26 cellular contexts compared by ENCODE assay signal in genomic region chr10:72093450-72093849, GRCh38.
"Had no signal": no experiment of that assay in that cellular context is flagged by ENCODE, and none has a peak within 500 bp of the region (broad histone marks: within the 10 kb centered on the region; RNA-seq: fewer than 3 reads in every experiment).

No MANE protein-coding gene starts in this region.

- H3K27ac Mint-ChIP-seq: natural killer cell; neural progenitor cell; stimulated activated effector memory CD8-positive, alpha-beta T cell treated with anti-CD3 and anti-CD28 coated beads, Interleukin-12 subunit alpha, Interleukin-12 subunit beta, amount 100 ng/mL, for 72 hours; stimulated activated naive B cell treated with anti-CD40 and anti-IgM and Interleukin-4, amounts not matched to agents 10 μg/mL and 1 μg/mL and 100 μg/mL, for 72 hours had no signal

- H3K27me3 ChIP-seq: vagina had no signal

- ATAC-seq: natural killer cell; pancreas; right cardiac atrium; right lobe of liver; stimulated activated naive B cell treated with anti-CD40 and anti-IgM and Interleukin-4, amounts not matched to agents 10 μg/mL and 1 μg/mL and 100 μg/mL, for 72 hours had no signal

- H3K9me3 Mint-ChIP-seq: natural killer cell; nephron; neural progenitor cell; stimulated activated effector memory CD8-positive, alpha-beta T cell treated with anti-CD3 and anti-CD28 coated beads, Interleukin-12 subunit alpha, Interleukin-12 subunit beta, amount 100 ng/mL, for 72 hours; stimulated activated naive B cell treated with anti-CD40 and anti-IgM and Interleukin-4, amounts not matched to agents 10 μg/mL and 1 μg/mL and 100 μg/mL, for 72 hours; stimulated activated naive CD8-positive, alpha-beta T cell treated with anti-CD3 and anti-CD28 coated beads, Interleukin-15, Interleukin-2, amounts not matched to agents 100 ng/mL and 50 ng/mL, for 24 hours had no signal

- H3K4me3 Mint-ChIP-seq: natural killer cell; nephron; neural progenitor cell; stimulated activated effector memory CD8-positive, alpha-beta T cell treated with anti-CD3 and anti-CD28 coated beads, Interleukin-12 subunit alpha, Interleukin-12 subunit beta, amount 100 ng/mL, for 72 hours; stimulated activated naive B cell treated with anti-CD40 and anti-IgM and Interleukin-4, amounts not matched to agents 10 μg/mL and 1 μg/mL and 100 μg/mL, for 72 hours; stimulated activated naive CD8-positive, alpha-beta T cell treated with anti-CD3 and anti-CD28 coated beads, Interleukin-15, Interleukin-2, amounts not matched to agents 100 ng/mL and 50 ng/mL, for 24 hours had no signal

- DNase-seq: natural killer cell; occipital lobe; pancreas; retina; right cardiac atrium; right lobe of liver; sigmoid colon; small intestine; stimulated activated CD4-positive, alpha-beta T cell treated with anti-CD3 and anti-CD28 coated beads, Interleukin-15, amount 100 ng/mL, for 24 hours; stimulated activated CD4-positive, alpha-beta T cell treated with anti-CD3 and anti-CD28 coated beads, Interleukin-2, amount 100 ng/mL, for 24 hours; stimulated activated CD4-positive, alpha-beta T cell treated with anti-CD3 and anti-CD28 coated beads, Interleukin-2, amount 100 ng/mL, for 48 hours; stimulated activated CD4-positive, alpha-beta T cell treated with anti-CD3 and anti-CD28 coated beads, Interleukin-4, amount 100 ng/mL, for 24 hours; stimulated activated naive B cell treated with anti-CD40 and anti-IgM and Interleukin-4, amounts not matched to agents 10 μg/mL and 1 μg/mL and 100 μg/mL, for 72 hours; stimulated activated naive CD4-positive, alpha-beta T cell treated with Interleukin-2 at 50 U/mL for 16 hours; stomach; thyroid gland; trophoblast cell; upper lobe of left lung had no signal

- H3K27me3 Mint-ChIP-seq: stimulated activated naive B cell treated with anti-CD40 and anti-IgM and Interleukin-4, amounts not matched to agents 10 μg/mL and 1 μg/mL and 100 μg/mL, for 72 hours; stimulated activated naive CD8-positive, alpha-beta T cell treated with anti-CD3 and anti-CD28 coated beads, Interleukin-15, Interleukin-2, amounts not matched to agents 100 ng/mL and 50 ng/mL, for 24 hours had no signal

- H3K27ac ChIP-seq: neural progenitor cell, pancreas, prostate gland, right lobe of liver, sigmoid colon, stomach, thoracic aorta, thyroid gland, tibial nerve, upper lobe of left lung, vagina had no signal

- H3K36me3 ChIP-seq: neural progenitor cell, prostate gland, right lobe of liver had no signal

- H3K9me3 ChIP-seq: pancreas, prostate gland, right lobe of liver, sigmoid colon, stomach, thoracic aorta, thyroid gland, tibial nerve, upper lobe of left lung, vagina had no signal

- H3K4me1 ChIP-seq: prostate gland had no signal

- H3K4me3 ChIP-seq: neural progenitor cell, pancreas, prostate gland, right lobe of liver, sigmoid colon, stomach, thoracic aorta, thyroid gland, tibial nerve, upper lobe of left lung, vagina had no signal
